ENCODE assay signal across 29 cellular contexts in the genomic region with DNA sequence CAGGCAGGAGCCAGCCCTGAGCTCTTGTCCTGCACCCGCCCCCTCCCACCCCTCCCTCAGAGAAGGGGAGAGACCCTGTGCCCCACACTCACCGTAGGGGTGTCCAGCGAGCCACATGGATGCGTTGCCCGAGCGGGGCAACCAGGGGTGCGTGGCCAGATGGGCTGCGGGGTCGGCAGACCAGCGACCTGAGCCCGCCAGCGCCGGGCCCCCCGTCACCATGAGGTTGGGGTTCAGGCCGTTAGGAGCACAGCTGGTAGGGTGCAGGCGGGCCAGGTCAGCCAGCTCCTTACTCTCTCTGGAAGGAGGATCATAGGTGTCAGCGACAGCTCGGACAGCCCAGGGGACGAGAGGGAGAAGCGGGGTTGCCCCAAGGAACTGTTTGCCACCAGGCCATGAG.
"Had no signal": no experiment of that assay in that cellular context is flagged by ENCODE, and none has a peak within 500 bp of the region (broad histone marks: within the 10 kb centered on the region; RNA-seq: fewer than 3 reads in every experiment).

No MANE protein-coding gene starts in this region.

- H3K4me2 ChIP-seq: PC-9 had no signal

- FAIRE-seq: RCC 7860 had no signal

- DNase-seq: activated CD4-positive, alpha-beta memory T cell treated with anti-CD3 and anti-CD28 coated beads, Interleukin-2, amount 10 ng/mL, durations not matched to agents 7 days and 5 days; activated CD4-positive, alpha-beta T cell treated with anti-CD3 and anti-CD28 coated beads for 1 hour; activated CD4-positive, alpha-beta T cell treated with anti-CD3 and anti-CD28 coated beads for 48 hours; activated CD4-positive, CD25-positive, alpha-beta regulatory T cell; activated effector memory CD4-positive, alpha-beta T cell treated with anti-CD3 and anti-CD28 coated beads, Interleukin-2, amount 50 U/mL, for 16 hours; activated naive CD4-positive, alpha-beta T cell treated with Interleukin-2 at 50 U/mL for 16 hours; activated naive CD8-positive, alpha-beta T cell treated with anti-CD3 and anti-CD28 coated beads, Interleukin-2, amount 10 ng/mL, durations not matched to agents 7 days and 5 days; activated T-cell treated with anti-CD3 and anti-CD28 coated beads, Interleukin-2, amount 50 U/mL, for 1 hour; activated T-cell treated with anti-CD3 and anti-CD28 coated beads, Interleukin-2, amount 50 U/mL, for 72 hours; amygdala; NCI-H1048; NCI-H1105 treated with DMSO at 0.1 percent for 48 hours; NCI-H1436; NCI-H1694; NCI-H1930; NCI-H2081 treated with DMSO at 0.1 percent for 48 hours; NCI-H226; NCI-H446 treated with DMSO at 0.1 percent for 48 hours; NCI-H524; Right ventricle myocardium superior; SW 1271; T-helper 1 cell; T1000; WERI-Rb-1 had no signal

- H3K4me3 ChIP-seq: ascending aorta, cardiac muscle cell, PC-9 had no signal

- H3K27ac ChIP-seq: cardiac muscle cell, PC-9, WERI-Rb-1 had no signal

- ATAC-seq: activated T-cell treated with anti-CD3 and anti-CD28 coated beads, Interleukin-2, amount 50 U/mL, for 72 hours; activated T-helper 17 cell treated with anti-CD3 and anti-CD28 coated beads, Interleukin-2, amount 50 U/mL, for 72 hours had no signal

- H3K27me3 ChIP-seq: ascending aorta, cardiac muscle cell had no signal

- H2AFZ ChIP-seq: PC-9 had no signal

- H3K9me3 ChIP-seq: ascending aorta had no signal
